In the genomic region with DNA sequence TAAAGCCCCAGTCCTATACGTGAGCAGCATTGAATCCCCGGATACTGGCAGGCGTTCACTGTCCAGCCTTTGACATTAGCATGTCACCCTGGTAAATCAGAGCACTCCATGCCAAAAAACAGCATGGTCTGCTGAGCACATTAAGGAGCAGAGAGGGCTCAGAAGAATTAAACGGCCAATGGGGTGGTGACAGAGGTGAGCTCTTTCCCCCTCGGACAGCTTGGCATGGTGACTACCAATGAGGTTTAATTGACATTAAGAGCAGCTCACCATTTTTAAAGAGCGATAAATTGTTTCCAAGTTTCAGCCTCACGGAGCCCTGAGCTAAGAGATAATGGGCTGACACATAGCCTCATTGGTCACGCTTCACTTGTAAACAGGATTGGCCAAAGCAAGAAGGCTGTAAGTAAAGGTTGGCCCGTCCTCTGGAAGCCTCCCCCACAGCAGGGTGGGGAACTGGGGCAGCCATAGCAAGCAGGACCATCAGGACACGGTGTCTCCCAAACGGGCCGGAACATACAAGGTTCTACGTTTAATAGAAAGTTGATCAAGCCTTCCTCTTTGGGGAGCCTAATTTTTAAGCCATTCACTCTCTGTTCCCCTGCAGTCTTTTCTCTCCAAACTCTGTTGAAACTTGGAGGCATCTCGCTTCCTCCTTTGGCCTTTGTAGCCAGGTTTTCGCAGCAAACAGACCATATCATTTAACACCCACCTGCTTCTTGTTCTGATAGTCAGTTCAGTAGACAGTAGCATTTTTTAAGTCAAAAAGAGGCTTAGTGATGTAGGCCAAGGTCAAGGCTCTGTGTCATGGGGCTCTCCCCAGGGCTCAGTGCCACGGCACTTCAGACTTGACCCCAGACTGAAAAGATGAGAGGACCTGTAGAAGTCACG, we compare ENCODE assay signal across 12 cellular contexts. TPM values are rescaled to one million over a fixed set of nuclear protein-coding genes. Genes with fewer than 3 reads are reported as not detected.
DNase-seq lines count a peak whose midpoint lies in the region; ATAC-seq and TF ChIP-seq lines count a peak whose summit lies in the region.
"Had no signal": no experiment of that assay in that cellular context is flagged by ENCODE, and none has a peak within 500 bp of the region (broad histone marks: within the 10 kb centered on the region; RNA-seq: fewer than 3 reads in every experiment).

No MANE protein-coding gene starts in this region.

- H3K4me3 Mint-ChIP-seq in osteocyte (ENCODE audit: unreplicated experiment) = no peak overlapping the region
- no peak overlapping the region for H3K4me3 Mint-ChIP-seq in activated CD4-positive, alpha-beta T cell treated with anti-CD3 and anti-CD28 coated beads for 36 hours
- no peak overlapping the region for H3K4me3 Mint-ChIP-seq in activated T-cell treated with anti-CD3 and anti-CD28 coated beads, Interleukin-2, amount 50 U/mL, for 72 hours
- H3K4me3 Mint-ChIP-seq: activated naive CD4-positive, alpha-beta T cell treated with anti-CD3 and anti-CD28 coated beads, Interleukin-2, amount 10 ng/mL, durations not matched to agents 7 days and 5 days had no signal

- no peak overlapping the region for H3K4me3 ChIP-seq in astrocyte of the spinal cord (ENCODE audit: low read depth, low read length)
- H3K4me3 ChIP-seq: PC-9 had no signal

- no peaks in the 10 kb centered on the region for H3K9me3 Mint-ChIP-seq in osteocyte (ENCODE audit: unreplicated experiment)
- H3K9me3 Mint-ChIP-seq in activated CD4-positive, alpha-beta T cell treated with anti-CD3 and anti-CD28 coated beads for 36 hours (ENCODE audit: low read depth) = no peaks in the 10 kb centered on the region
- H3K9me3 Mint-ChIP-seq in activated T-cell treated with anti-CD3 and anti-CD28 coated beads, Interleukin-2, amount 50 U/mL, for 72 hours = no peaks in the 10 kb centered on the region
- H3K9me3 Mint-ChIP-seq: activated naive CD4-positive, alpha-beta T cell treated with anti-CD3 and anti-CD28 coated beads, Interleukin-2, amount 10 ng/mL, durations not matched to agents 7 days and 5 days had no signal

- DNase-seq in astrocyte of the spinal cord (ENCODE audit: low read depth, low spot score) (peak; percentile 56), osteocyte (ENCODE audit: extremely low spot score, unreplicated experiment) (no peak), activated T-cell treated with anti-CD3 and anti-CD28 coated beads for 4 hours (no peak), NCI-H1105 treated with DMSO at 0.1 percent for 48 hours (lab: John Stamatoyannopoulos, UW) (no peak)
- no peak for DNase-seq in activated CD4-positive, alpha-beta T cell treated with anti-CD3 and anti-CD28 coated beads for 36 hours
- no peak for DNase-seq in activated T-cell treated with anti-CD3 and anti-CD28 coated beads, Interleukin-2, amount 50 U/mL, for 72 hours
- DNase-seq: activated naive CD4-positive, alpha-beta T cell treated with anti-CD3 and anti-CD28 coated beads, Interleukin-2, amount 10 ng/mL, durations not matched to agents 7 days and 5 days; NCI-H1105; PC-9 had no signal

- intact Hi-C loops in activated CD4-positive, alpha-beta T cell treated with anti-CD3 and anti-CD28 coated beads for 36 hours (cut with DNase I, micrococcal nuclease) = loop anchor here in 1 of 2 experiments (1.0 kb wide), 2 partner anchors 71 to 176 kb away; no protein-coding TSS in a partner anchor

- peak overlapping the region; percentile 1 for H3K27ac Mint-ChIP-seq in osteocyte (ENCODE audit: unreplicated experiment)
- H3K27ac Mint-ChIP-seq in activated CD4-positive, alpha-beta T cell treated with anti-CD3 and anti-CD28 coated beads for 36 hours = no peak overlapping the region
- no peak overlapping the region for H3K27ac Mint-ChIP-seq in activated T-cell treated with anti-CD3 and anti-CD28 coated beads, Interleukin-2, amount 50 U/mL, for 72 hours
- H3K27ac Mint-ChIP-seq: activated naive CD4-positive, alpha-beta T cell treated with anti-CD3 and anti-CD28 coated beads, Interleukin-2, amount 10 ng/mL, durations not matched to agents 7 days and 5 days had no signal

- no peak for TF ChIP-seq CTCF in astrocyte of the spinal cord (IDR thresholded peaks at IDR 0.05; ENCODE audit: low read depth, low read length)
- no peak for TF ChIP-seq CTCF in osteocyte (IDR thresholded peaks at IDR 0.05)

- ATAC-seq in GM18502 (IDR thresholded peaks at IDR 0.05; ENCODE audit: poor library complexity, unreplicated experiment) = peak; percentile 52
- peak; percentile 73 for ATAC-seq in HG03045 (IDR thresholded peaks at IDR 0.05; ENCODE audit: unreplicated experiment)
- no peak for ATAC-seq in activated CD4-positive, alpha-beta T cell treated with anti-CD3 and anti-CD28 coated beads for 36 hours
- ATAC-seq in activated T-cell treated with anti-CD3 and anti-CD28 coated beads, Interleukin-2, amount 50 U/mL, for 72 hours (replicated peaks in 1 of 2) = no peak

- in situ Hi-C loops in astrocyte of the spinal cord (cut with HindIII; ENCODE audit: low sequenced_read_pairs) = loop anchor here (25.0 kb wide), 1 partner anchor 183 kb away; a partner anchor contains a TSS

- CTCF ChIA-PET in activated CD4-positive, alpha-beta T cell treated with anti-CD3 and anti-CD28 coated beads for 36 hours (lab: Charles Lee) = interaction anchor here (0.6 to 2.3 kb wide), 15 partner anchors 11 to 1946 kb away, joined by 3 to 13 read pairs (median 3); no protein-coding TSS in a partner anchor

- peaks cover 9% of the 10 kb centered on the region for H3K4me1 Mint-ChIP-seq in osteocyte (ENCODE audit: unreplicated experiment)
- H3K4me1 Mint-ChIP-seq in activated CD4-positive, alpha-beta T cell treated with anti-CD3 and anti-CD28 coated beads for 36 hours = peaks cover 2% of the 10 kb centered on the region
- no peaks in the 10 kb centered on the region for H3K4me1 Mint-ChIP-seq in activated T-cell treated with anti-CD3 and anti-CD28 coated beads, Interleukin-2, amount 50 U/mL, for 72 hours (ENCODE audit: low read depth)

- peaks cover 40% of the 10 kb centered on the region for H3K36me3 Mint-ChIP-seq in osteocyte (ENCODE audit: unreplicated experiment)
- H3K36me3 Mint-ChIP-seq in activated CD4-positive, alpha-beta T cell treated with anti-CD3 and anti-CD28 coated beads for 36 hours (ENCODE audit: low read depth) = peaks cover 21% of the 10 kb centered on the region
- H3K36me3 Mint-ChIP-seq in activated T-cell treated with anti-CD3 and anti-CD28 coated beads, Interleukin-2, amount 50 U/mL, for 72 hours (ENCODE audit: insufficient read depth in 2 of 2) = peaks cover 2 to 5% of the 10 kb centered on the region in 2 donors

- no peaks in the 10 kb centered on the region for H3K27me3 Mint-ChIP-seq in osteocyte (ENCODE audit: unreplicated experiment)
- H3K27me3 Mint-ChIP-seq in activated CD4-positive, alpha-beta T cell treated with anti-CD3 and anti-CD28 coated beads for 36 hours = no peaks in the 10 kb centered on the region
- H3K27me3 Mint-ChIP-seq in activated T-cell treated with anti-CD3 and anti-CD28 coated beads, Interleukin-2, amount 50 U/mL, for 72 hours (ENCODE audit: low read depth) = no peaks in the 10 kb centered on the region
- H3K27me3 Mint-ChIP-seq: activated naive CD4-positive, alpha-beta T cell treated with anti-CD3 and anti-CD28 coated beads, Interleukin-2, amount 10 ng/mL, durations not matched to agents 7 days and 5 days had no signal

- POLR2A ChIA-PET in activated CD4-positive, alpha-beta T cell treated with anti-CD3 and anti-CD28 coated beads for 36 hours (lab: Charles Lee) = no interaction called here

RNA-seq across cellular contexts. Expression of a gene that starts 25.9 kb away (rescaled TPM):
- total RNA-seq in osteocyte = not detected in 2 replicates
- total RNA-seq in activated CD4-positive, alpha-beta T cell treated with anti-CD3 and anti-CD28 coated beads for 36 hours = not detected
- total RNA-seq in activated T-cell treated with anti-CD3 and anti-CD28 coated beads, Interleukin-2, amount 50 U/mL, for 72 hours = not detected
- total RNA-seq: endothelial cell of umbilical vein, PC-9 had no signal

RNA-seq across cellular contexts. Expression of a gene that starts 35.7 kb away (rescaled TPM):
- total RNA-seq in osteocyte = 97.7 and 101 TPM in 2 replicates
- total RNA-seq in activated CD4-positive, alpha-beta T cell treated with anti-CD3 and anti-CD28 coated beads for 36 hours = 10 to 100 TPM; 31.8 to 32.3 TPM
- 10 to 100 TPM; 36.5 to 39.9 TPM for total RNA-seq in activated T-cell treated with anti-CD3 and anti-CD28 coated beads, Interleukin-2, amount 50 U/mL, for 72 hours

Comparison
In these comparisons a context has a peak if more than half of its experiments do, and no peak if none do; other contexts are left out.
1. ATAC-seq: peak in GM18502 (single experiment) and HG03045 (single experiment); none in activated CD4-positive, alpha-beta T cell treated with anti-CD3 and anti-CD28 coated beads for 36 hours (single experiment) and activated T-cell treated with anti-CD3 and anti-CD28 coated beads, Interleukin-2, amount 50 U/mL, for 72 hours (0 of 2).